In the genomic region with DNA sequence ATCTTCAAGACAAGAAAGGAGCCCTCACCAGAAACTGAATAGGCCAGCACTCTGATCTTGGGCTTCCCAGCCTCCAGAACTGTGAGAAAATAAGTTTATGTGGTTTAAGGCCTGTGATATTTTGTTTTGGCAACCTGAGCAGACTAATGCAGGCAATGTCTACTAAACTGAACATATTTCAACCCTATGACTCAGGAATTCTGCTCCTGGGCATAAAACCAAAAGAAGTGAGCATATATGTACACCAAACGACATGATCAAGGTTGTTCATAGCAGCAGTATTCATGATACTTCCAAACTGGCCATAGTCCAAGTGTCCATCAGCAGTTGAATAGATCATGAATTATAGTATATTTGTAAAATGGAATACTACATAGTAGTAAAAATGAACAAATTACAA, we compare ENCODE assay signal across 22 cellular contexts. TPM values are rescaled to one million over a fixed set of nuclear protein-coding genes. Genes with fewer than 3 reads are reported as not detected.
A peak's percentile ranks its signal among the peaks of the same experiment; 100 is the strongest.
DNase-seq lines count a peak whose midpoint lies in the region; ATAC-seq and TF ChIP-seq lines count a peak whose summit lies in the region.
"Had no signal": no experiment of that assay in that cellular context is flagged by ENCODE, and none has a peak within 500 bp of the region (broad histone marks: within the 10 kb centered on the region; RNA-seq: fewer than 3 reads in every experiment).

No MANE protein-coding gene starts in this region.

- H3K56ac ChIP-seq in IMR-90 (ENCODE audit: extremely low read depth, insufficient read depth, low read length) = no peak overlapping the region

- H3K9me3 ChIP-seq in IMR-90 (ENCODE audit: control insufficient read depth, insufficient read depth, low read length) (no peaks in the 10 kb centered on the region), RWPE2 (ENCODE audit: severe bottlenecking) (no peaks in the 10 kb centered on the region), lower lobe of right lung (peaks cover 4% of the 10 kb centered on the region)

- in situ Hi-C loops in IMR-90 (cut with MboI; ENCODE audit: low sequenced_read_pairs) = no loop called here

- no peak overlapping the region for H2BK15ac ChIP-seq in IMR-90 (ENCODE audit: low read depth, low read length)

- H2AK5ac ChIP-seq in IMR-90 (ENCODE audit: low read depth, low read length) = no peak overlapping the region

- no peak overlapping the region for H3K4me2 ChIP-seq in IMR-90 (ENCODE audit: low read depth, low read length)

- BruUV-seq in IMR-90 (replicated peaks; lab: Mats Ljungman, UMichigan) = no TSS peak

- H3K9ac ChIP-seq in IMR-90 (ENCODE audit: low read depth, low read length) = no peak overlapping the region

- no peak for TF ChIP-seq POLR2A in IMR-90 (IDR thresholded peaks at IDR 0.05; ENCODE audit: low read depth, low read length)

- no peak overlapping the region for H2AFZ ChIP-seq in IMR-90 (replicated peaks; ENCODE audit: low read length, poor library complexity)

- H3K18ac ChIP-seq in IMR-90 (ENCODE audit: low read depth, low read length) = no peak overlapping the region

- POLR2A ChIA-PET in IMR-90 (lab: Charles Lee; ENCODE audit: unreplicated experiment) = no interaction called here

- no peak overlapping the region for H4K8ac ChIP-seq in IMR-90 (ENCODE audit: low read depth in 2 of 2, low read length in 2 of 2)

- H3K4me1 ChIP-seq in IMR-90 (ENCODE audit: control insufficient read depth, insufficient read depth, low read length) (no peaks in the 10 kb centered on the region), RWPE2 (ENCODE audit: insufficient read depth, poor library complexity, severe bottlenecking) (no peaks in the 10 kb centered on the region), lower lobe of right lung (no peaks in the 10 kb centered on the region)

- H3K14ac ChIP-seq in IMR-90 (replicated peaks; ENCODE audit: low read depth, low read length) = no peak overlapping the region

- ATAC-seq in IMR-90 (ENCODE audit: low read depth) = no peak
- ATAC-seq in RWPE2 (ENCODE audit: low read depth) = peak; percentile 54; the same call in 1 of the 3 replicates
- ATAC-seq in lower lobe of right lung = no peak

- H3K9me1 ChIP-seq in IMR-90 (ENCODE audit: insufficient read depth, low read length) = no peaks in the 10 kb centered on the region

- H4K20me1 ChIP-seq in IMR-90 (ENCODE audit: insufficient read depth, low read length) = no peaks in the 10 kb centered on the region

- H3K4ac ChIP-seq in IMR-90 (ENCODE audit: low read depth, low read length) = no peak overlapping the region

- intact Hi-C loops in IMR-90 (cut with micrococcal nuclease) (no loop called here), lower lobe of right lung (cut with DNase I) (no loop called here), dorsolateral prefrontal cortex (cut with DNase I) (no loop called here), posterior vena cava (cut with DNase I) (no loop called here)

- H2BK20ac ChIP-seq in IMR-90 (ENCODE audit: low read depth, low read length) = no peak overlapping the region

- H3K27me3 ChIP-seq in IMR-90 (ENCODE audit: control insufficient read depth, insufficient read depth, low read length) (peaks cover 2% of the 10 kb centered on the region), RWPE2 (ENCODE audit: insufficient read depth, poor library complexity, severe bottlenecking) (no peaks in the 10 kb centered on the region), lower lobe of right lung (ENCODE audit: low read depth) (no peaks in the 10 kb centered on the region), dorsolateral prefrontal cortex (no peaks in the 10 kb centered on the region)
- H3K27me3 ChIP-seq: MG63 had no signal

- TF ChIP-seq RAD21 in IMR-90 (IDR thresholded peaks at IDR 0.05; ENCODE audit: low read length) = no peak

- WGBS in IMR-90 (ENCODE audit: extremely low coverage in 2 of 2, insufficient read length in 1 of 2), 2 experiments = no CpG with 5 or more reads among the region's 1 CpG

- no peaks in the 10 kb centered on the region for H3K36me3 ChIP-seq in IMR-90 (ENCODE audit: control insufficient read depth, insufficient read depth, low read length)
- H3K36me3 ChIP-seq in RWPE2 (ENCODE audit: low read depth) = no peaks in the 10 kb centered on the region
- peaks cover 11% of the 10 kb centered on the region for H3K36me3 ChIP-seq in lower lobe of right lung

- H4K91ac ChIP-seq in IMR-90 (ENCODE audit: insufficient read depth, low read depth, low read length) = no peak overlapping the region

- H2BK5ac ChIP-seq in IMR-90 (ENCODE audit: low read depth, low read length, poor library complexity, severe bottlenecking) = no peak overlapping the region

- no peaks in the 10 kb centered on the region for H3K79me1 ChIP-seq in IMR-90 (ENCODE audit: low read depth in 1 of 2, low read length in 2 of 2)

- H2BK120ac ChIP-seq in IMR-90 (ENCODE audit: low read depth, low read length) = no peak overlapping the region

- no peak for TF ChIP-seq CTCF in IMR-90 (conservative IDR thresholded peaks at IDR 0.05; ENCODE audit: low read depth, low read length)
- TF ChIP-seq CTCF in RWPE2 (IDR thresholded peaks at IDR 0.05; ENCODE audit: poor library complexity, severe bottlenecking) = no peak
- no peak for TF ChIP-seq CTCF in lower lobe of right lung (IDR thresholded peaks at IDR 0.05)
- no peak for TF ChIP-seq CTCF in dorsolateral prefrontal cortex (IDR thresholded peaks at IDR 0.05 in 54 of 56, conservative IDR thresholded peaks at IDR 0.05 in 2 of 56; ENCODE audit: low read depth in 1 of 56, partially characterized antibody in 56 of 56)

- CTCF ChIA-PET in IMR-90 (lab: Yijun Ruan, JAX) = no interaction called here

- H3K4me3 ChIP-seq in IMR-90 (ENCODE audit: insufficient read depth, low read depth, low read length) = no peak overlapping the region
- H3K4me3 ChIP-seq in RWPE2 (ENCODE audit: severe bottlenecking) = no peak overlapping the region
- no peak overlapping the region for H3K4me3 ChIP-seq in lower lobe of right lung
- H3K4me3 ChIP-seq in dorsolateral prefrontal cortex = no peak overlapping the region
- H3K4me3 ChIP-seq: MG63, SK-N-MC had no signal

- dilution Hi-C loops in IMR-90 (cut with HindIII; ENCODE audit: low sequenced_read_pairs, unreplicated experiment) = no loop called here

- no peak overlapping the region for H3K23ac ChIP-seq in IMR-90 (ENCODE audit: low read depth, low read length)

- no peak overlapping the region for H4K5ac ChIP-seq in IMR-90 (ENCODE audit: low read depth, low read length)

- H3K27ac ChIP-seq in IMR-90 (ENCODE audit: insufficient read depth, low read length) (no peak overlapping the region), RWPE2 (ENCODE audit: poor library complexity, severe bottlenecking) (no peak overlapping the region), epithelial cell of prostate (peak overlapping the region; percentile 44), lower lobe of right lung (no peak overlapping the region), dorsolateral prefrontal cortex (no peak overlapping the region)
- H3K27ac ChIP-seq: SK-N-MC had no signal

- no peak overlapping the region for H2AK9ac ChIP-seq in IMR-90 (replicated peaks; ENCODE audit: low read depth, low read length, poor library complexity)

- DNase-seq in IMR-90 (peak; percentile 42), RWPE2 (ENCODE audit: low spot score) (no peak), epithelial cell of prostate (ENCODE audit: low read depth, low spot score) (peak; percentile 76), lower lobe of right lung (no peak), dorsolateral prefrontal cortex (no peak), posterior vena cava (ENCODE audit: low spot score) (no peak), NCI-H526 treated with DMSO at 0.1 percent for 48 hours (lab: John Stamatoyannopoulos, UW) (no peak)
- DNase-seq: C1 segment of cervical spinal cord; CD4-positive, alpha-beta memory T cell; COR-L47; DMS53; HCEC 1CT; KBM-7; MG63; NCI-H1105 treated with DMSO at 0.1 percent for 48 hours; NCI-H146; NCI-H1930; NCI-H2107; NCI-H446; NCI-H526; SIG-M5 had no signal

TF ChIP-seq in IMR-90, 13 proteins besides CTCF, POLR2A, EP300 and RAD21:
- TF ChIP-seq RCOR1 (IDR thresholded peaks at IDR 0.05; ENCODE audit: insufficient replicate concordance, low read length) (no peak), CHD1 (IDR thresholded peaks at IDR 0.05; ENCODE audit: low read depth, low read length) (no peak), CEBPB (IDR thresholded peaks at IDR 0.05; ENCODE audit: low read depth, low read length) (no peak), USF2 (IDR thresholded peaks at IDR 0.05; ENCODE audit: low read depth, low read length) (no peak), MAFK (IDR thresholded peaks at IDR 0.05; ENCODE audit: low read depth, low read length) (no peak), MAZ (IDR thresholded peaks at IDR 0.05; ENCODE audit: borderline replicate concordance, low read depth, low read length) (no peak)

RNA-seq across cellular contexts. Expression of gene CSNK2A3, which starts 29.0 kb away (rescaled TPM):
- total RNA-seq in IMR-90 (2012; rRNA removed) (3.2 and 3.9 TPM in 2 replicates), lower lobe of right lung (2.6 TPM), dorsolateral prefrontal cortex (1 to 10 TPM; 1.4 to 9.6 (median 4.7) TPM), posterior vena cava (1 to 10 TPM; 2.1 to 2.6 TPM)
- 1.2 TPM in 2 replicates for polyA plus RNA-seq in IMR-90 (2012; rRNA removed)
- polyA plus RNA-seq in IMR-90 (2012; cell fraction: cytosol; rRNA removed) = 0.17 and 0.21 TPM in 2 replicates
- 0.42 and 1.2 TPM in 2 replicates for polyA plus RNA-seq in IMR-90 (2012; cell fraction: nucleus; rRNA removed; ENCODE audit: low replicate concordance)

Comparison
In these comparisons a context has a peak if more than half of its experiments do, and no peak if none do; other contexts are left out.
1. DNase-seq: peak in IMR-90 (single experiment) and epithelial cell of prostate (single experiment); none in RWPE2 (single experiment), lower lobe of right lung (single experiment), dorsolateral prefrontal cortex (0 of 10), posterior vena cava (single experiment) and NCI-H526 treated with DMSO at 0.1 percent for 48 hours (single experiment).